Comparison of ENCODE assay signal across 19 cellular contexts in the genomic region with DNA sequence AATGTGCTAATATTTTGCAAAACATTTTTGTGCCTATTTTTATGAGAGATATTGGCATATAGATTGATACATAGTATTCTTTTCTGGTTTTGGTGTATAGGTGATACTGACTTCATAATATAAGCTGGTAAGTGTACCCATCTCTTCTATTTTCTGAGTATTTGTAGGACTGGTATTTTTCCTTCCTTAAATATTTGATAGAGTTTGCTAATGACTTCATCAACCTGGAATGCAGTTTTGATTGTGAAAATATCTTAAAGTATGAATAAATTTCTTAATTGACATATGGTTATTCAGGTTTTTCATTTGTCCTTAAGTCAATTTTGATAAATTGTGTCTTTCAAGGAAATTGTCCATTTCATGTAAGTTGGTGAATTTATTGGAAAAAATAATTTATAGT.
"Had no signal": no experiment of that assay in that cellular context is flagged by ENCODE, and none has a peak within 500 bp of the region (broad histone marks: within the 10 kb centered on the region; RNA-seq: fewer than 3 reads in every experiment).

No MANE protein-coding gene starts in this region.

- H3K4me3 ChIP-seq: coronary artery, heart left ventricle, left ventricle myocardium inferior, lower lobe of right lung, skin epidermis, testis, tibial nerve, upper lobe of right lung, vagina had no signal

- H3K36me3 ChIP-seq: heart left ventricle, left ventricle myocardium inferior, lower lobe of right lung, upper lobe of right lung, vagina had no signal

- H3K27me3 ChIP-seq: foreskin keratinocyte, testis, tibial nerve, upper lobe of right lung, vagina had no signal

- DNase-seq: effector CD8-positive, alpha-beta T cell; heart left ventricle; kidney; left cardiac atrium; left ventricle myocardium inferior; lower lobe of right lung; natural killer cell; posterior cingulate gyrus; stimulated activated CD4-positive, alpha-beta T cell treated with anti-CD3 and anti-CD28 coated beads, Interleukin-2, amount 100 ng/mL, for 24 hours; stimulated activated CD4-positive, alpha-beta T cell treated with anti-CD3 and anti-CD28 coated beads, Interleukin-4, amount 100 ng/mL, for 4 hours; stimulated activated naive B cell treated with anti-CD40 and anti-IgM and Interleukin-4, amounts not matched to agents 10 μg/mL and 1 μg/mL and 100 μg/mL, for 72 hours; stimulated activated naive CD8-positive, alpha-beta T cell treated with anti-CD3 and anti-CD28 coated beads, Interleukin-15, amount 100 ng/mL, for 72 hours; testis; upper lobe of right lung had no signal
